Comparison of ENCODE assay signal across 9 cellular contexts in genomic region chr14:61502459-61503093, GRCh38.
DNase-seq lines count a peak whose midpoint lies in the region; ATAC-seq, FAIRE-seq and TF ChIP-seq lines count a peak whose summit lies in the region.
"Had no signal": no experiment of that assay in that cellular context is flagged by ENCODE, and none has a peak within 500 bp of the region (broad histone marks: within the 10 kb centered on the region; RNA-seq: fewer than 3 reads in every experiment).

No MANE protein-coding gene starts in this region.

- H3K79me1 ChIP-seq in trophoblast cell (ENCODE audit: low read length), result peaks cover 37% of the 10 kb centered on the region

- peak overlapping the region; percentile 33 for H4K91ac ChIP-seq in trophoblast cell (ENCODE audit: low read depth, low read length)

- peaks cover 1% of the 10 kb centered on the region for H3K79me2 ChIP-seq in trophoblast cell (ENCODE audit: control insufficient read depth, insufficient read depth, low read length, poor library complexity)

- H3K36me3 ChIP-seq in adipocyte (ENCODE audit: control insufficient read depth, insufficient read depth, low read length, severe bottlenecking) (no peaks in the 10 kb centered on the region), trophoblast cell (ENCODE audit: control insufficient read depth in 1 of 2, insufficient read depth in 2 of 2, low read length in 2 of 2) (no peaks in the 10 kb centered on the region), kidney (ENCODE audit: control insufficient read depth in 1 of 2, insufficient read depth in 2 of 2, low read length in 2 of 2) (no peaks in the 10 kb centered on the region)
- H3K36me3 ChIP-seq: Peyer's patch had no signal

- no peak for FAIRE-seq in kidney (lab: Jason Lieb, UNC)

- peak overlapping the region; percentile 43 for H2AK5ac ChIP-seq in trophoblast cell (ENCODE audit: low read length)

- H3K9ac ChIP-seq in adipocyte (ENCODE audit: low read length) (peak overlapping the region; percentile 49), trophoblast cell (ENCODE audit: low read length) (no peak overlapping the region), kidney (ENCODE audit: low read length in 2 of 2) (peak overlapping the region in 1 of 2 donors; percentile 5)

- intact Hi-C loops in kidney (cut with DNase I), result no loop called here
- intact Hi-C loops in posterior cingulate gyrus (cut with DNase I), result no loop called here

- H3K9me3 ChIP-seq in adipocyte (ENCODE audit: control insufficient read depth, low read length), result no peaks in the 10 kb centered on the region
- H3K9me3 ChIP-seq in trophoblast cell (ENCODE audit: insufficient read depth, low read depth, low read length), result no peaks in the 10 kb centered on the region
- H3K9me3 ChIP-seq in kidney (ENCODE audit: control insufficient read depth in 1 of 2, low read length in 2 of 2), result no peaks in the 10 kb centered on the region
- H3K9me3 ChIP-seq: Peyer's patch had no signal

- H2AFZ ChIP-seq in trophoblast cell (ENCODE audit: insufficient read depth, low read length, poor library complexity), result peak overlapping the region; percentile 18

- DNase-seq in adipocyte (ENCODE audit: low read depth) (no peak), trophoblast cell (peak in 1 of 2 donors; percentile 35), kidney (no peak), retina (no peak), posterior cingulate gyrus (no peak)

- WGBS in trophoblast cell (ENCODE audit: extremely low coverage, insufficient coverage, insufficient read length), result no CpG with 5 or more reads among the region's 7 CpGs

- peak overlapping the region; percentile 31 for H3K4ac ChIP-seq in trophoblast cell (ENCODE audit: low read depth, low read length)

- peaks cover 41% of the 10 kb centered on the region for H3K4me1 ChIP-seq in adipocyte (ENCODE audit: control insufficient read depth, insufficient read depth, low read length)
- H3K4me1 ChIP-seq in trophoblast cell (ENCODE audit: control insufficient read depth in 1 of 2, insufficient read depth in 2 of 2, low read length in 2 of 2), result peaks cover 13 to 29% of the 10 kb centered on the region in 2 experiments
- H3K4me1 ChIP-seq in kidney (ENCODE audit: control insufficient read depth in 1 of 2, insufficient read depth in 1 of 2, low read depth in 1 of 2, low read length in 2 of 2), result peaks cover 8 to 12% of the 10 kb centered on the region in 2 donors

- H3K23ac ChIP-seq in trophoblast cell (ENCODE audit: low read length), result no peak overlapping the region

- peak overlapping the region; percentile 27 for H3K14ac ChIP-seq in trophoblast cell (ENCODE audit: low read length)

- peak overlapping the region; percentile 40 for H4K8ac ChIP-seq in trophoblast cell (ENCODE audit: low read depth, low read length)

- no peak overlapping the region for H3K18ac ChIP-seq in trophoblast cell (ENCODE audit: low read length)

- H4K12ac ChIP-seq in trophoblast cell (ENCODE audit: low read depth, low read length), result no peak overlapping the region

- peak overlapping the region; percentile 85 for H2BK12ac ChIP-seq in trophoblast cell (ENCODE audit: low read length)

- no peak overlapping the region for H2BK120ac ChIP-seq in trophoblast cell (ENCODE audit: insufficient read depth, low read length, poor library complexity)

- peak overlapping the region; percentile 78 for H3K27ac ChIP-seq in trophoblast cell (ENCODE audit: low read depth, low read length)
- peak overlapping the region in 1 of 2 donors; percentile 56 for H3K27ac ChIP-seq in kidney (ENCODE audit: low read depth in 2 of 2, low read length in 2 of 2)

- TF ChIP-seq CTCF in kidney (IDR thresholded peaks at IDR 0.05; ENCODE audit: borderline replicate concordance, extremely low read depth, insufficient read depth), result no peak

- ATAC-seq in GM18873 (IDR thresholded peaks at IDR 0.05; ENCODE audit: low FRiP score, unreplicated experiment), result peak; percentile 7
- ATAC-seq in HG03196 (IDR thresholded peaks at IDR 0.05; ENCODE audit: unreplicated experiment), result peak; percentile 23
- ATAC-seq in GM21360 (IDR thresholded peaks at IDR 0.05; ENCODE audit: unreplicated experiment), result no peak

- no peaks in the 10 kb centered on the region for H3K27me3 ChIP-seq in adipocyte (replicated peaks; ENCODE audit: control insufficient read depth, insufficient read depth, low read length)
- no peaks in the 10 kb centered on the region for H3K27me3 ChIP-seq in trophoblast cell (ENCODE audit: insufficient read depth, low read length)
- H3K27me3 ChIP-seq: Peyer's patch had no signal

- no peak overlapping the region for H3K4me2 ChIP-seq in trophoblast cell (ENCODE audit: low read length)

- H3K4me3 ChIP-seq in adipocyte (ENCODE audit: low read length), result no peak overlapping the region
- no peak overlapping the region for H3K4me3 ChIP-seq in trophoblast cell (ENCODE audit: low read depth, low read length)
- no peak overlapping the region for H3K4me3 ChIP-seq in kidney (ENCODE audit: low read length in 2 of 2)
- H3K4me3 ChIP-seq: Peyer's patch had no signal

- H2BK5ac ChIP-seq in trophoblast cell (ENCODE audit: low read depth, low read length, poor library complexity), result peak overlapping the region; percentile 64
